ENCODE assay signal across 19 cellular contexts in the genomic region with DNA sequence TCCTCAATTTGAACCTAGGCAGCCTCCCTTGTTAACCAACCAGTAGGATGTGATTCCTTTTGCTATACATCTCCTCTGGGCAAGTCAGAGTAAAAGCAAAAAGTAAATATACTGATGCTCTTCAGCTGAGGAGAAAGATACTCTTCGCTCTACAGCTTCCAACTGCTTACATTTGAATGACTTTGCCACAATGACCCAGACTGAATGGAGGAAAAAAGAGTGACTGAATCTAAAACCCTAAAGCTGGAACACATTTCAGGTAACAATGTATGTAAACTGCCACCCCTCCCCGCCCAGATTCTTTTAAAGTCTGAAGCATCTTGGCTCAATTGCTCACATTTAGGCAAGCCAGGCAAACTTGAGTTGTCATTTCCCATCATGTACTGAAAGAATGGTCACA.
"Had no signal": no experiment of that assay in that cellular context is flagged by ENCODE, and none has a peak within 500 bp of the region (broad histone marks: within the 10 kb centered on the region; RNA-seq: fewer than 3 reads in every experiment).

No MANE protein-coding gene starts in this region.

- H3K27ac ChIP-seq: heart right ventricle, right atrium auricular region, stomach, thoracic aorta, transverse colon had no signal

- H3K9me3 Mint-ChIP-seq: immature natural killer cell; naive thymus-derived CD4-positive, alpha-beta T cell had no signal

- H3K4me3 ChIP-seq: dorsolateral prefrontal cortex, heart right ventricle, right atrium auricular region, stomach, thoracic aorta, transverse colon had no signal

- H3K4me1 Mint-ChIP-seq: immature natural killer cell had no signal

- H3K36me3 ChIP-seq: thoracic aorta had no signal

- H3K9me3 ChIP-seq: heart right ventricle, right atrium auricular region, stomach, thoracic aorta, transverse colon had no signal

- H3K4me3 Mint-ChIP-seq: immature natural killer cell; naive thymus-derived CD4-positive, alpha-beta T cell had no signal

- H3K27me3 Mint-ChIP-seq: naive thymus-derived CD4-positive, alpha-beta T cell had no signal

- DNase-seq: cortex of kidney; dorsolateral prefrontal cortex; effector memory CD4-positive, alpha-beta T cell; heart right ventricle; hypothalamus; immature natural killer cell; left cardiac atrium; mammary epithelial cell; naive thymus-derived CD4-positive, alpha-beta T cell; posterior cingulate gyrus; small intestine; stimulated activated CD4-positive, alpha-beta T cell treated with anti-CD3 and anti-CD28 coated beads, Interleukin-12 subunit alpha, Interleukin-12 subunit beta, amount 100 ng/mL, for 4 hours; stimulated activated naive CD4-positive, alpha-beta T cell; stomach; substantia nigra; transverse colon had no signal

- H3K27me3 ChIP-seq: dorsolateral prefrontal cortex, heart right ventricle, right atrium auricular region, stomach, transverse colon had no signal

- ATAC-seq: esophagus mucosa; heart right ventricle; left cardiac atrium; naive thymus-derived CD4-positive, alpha-beta T cell had no signal

- H3K27ac Mint-ChIP-seq: naive thymus-derived CD4-positive, alpha-beta T cell had no signal
